Comparison of ENCODE assay signal across 25 cellular contexts in genomic region chr3:145383416-145383815, GRCh38.
"Had no signal": no experiment of that assay in that cellular context is flagged by ENCODE, and none has a peak within 500 bp of the region (broad histone marks: within the 10 kb centered on the region; RNA-seq: fewer than 3 reads in every experiment).

No MANE protein-coding gene starts in this region.

- H3K36me3 Mint-ChIP-seq: activated CD4-positive, alpha-beta memory T cell treated with anti-CD3 and anti-CD28 coated beads for 36 hours; activated naive CD4-positive, alpha-beta T cell treated with anti-CD3 and anti-CD28 coated beads, Interleukin-2, amount 10 ng/mL, durations not matched to agents 7 days and 5 days had no signal

- H3K27ac ChIP-seq: colonic mucosa, dorsolateral prefrontal cortex, esophagus muscularis mucosa, left lung, parathyroid adenoma, suprapubic skin had no signal

- H3K27me3 Mint-ChIP-seq: activated B cell treated with CpG ODN at 0.5 μM for 24 hours; activated CD4-positive, alpha-beta memory T cell treated with anti-CD3 and anti-CD28 coated beads for 36 hours; activated naive CD4-positive, alpha-beta T cell treated with anti-CD3 and anti-CD28 coated beads, Interleukin-2, amount 10 ng/mL, durations not matched to agents 7 days and 5 days; effector memory CD8-positive, alpha-beta T cell; stimulated activated naive CD8-positive, alpha-beta T cell treated with anti-CD3 and anti-CD28 coated beads, Interleukin-15, amount 100 ng/mL, for 72 hours had no signal

- H3K4me1 ChIP-seq: colonic mucosa, esophagus muscularis mucosa, left lung, parathyroid adenoma, suprapubic skin, transverse colon had no signal

- H3K4me1 Mint-ChIP-seq: activated B cell treated with CpG ODN at 0.5 μM for 24 hours; activated naive CD4-positive, alpha-beta T cell treated with anti-CD3 and anti-CD28 coated beads, Interleukin-2, amount 10 ng/mL, durations not matched to agents 7 days and 5 days; nephron; stimulated activated naive CD8-positive, alpha-beta T cell treated with anti-CD3 and anti-CD28 coated beads, Interleukin-15, amount 100 ng/mL, for 72 hours had no signal

- ATAC-seq: activated T-cell treated with anti-CD3 and anti-CD28 coated beads, Interleukin-2, amount 50 U/mL, for 72 hours; effector memory CD8-positive, alpha-beta T cell; left lung; right cardiac atrium; stimulated activated naive CD8-positive, alpha-beta T cell treated with anti-CD3 and anti-CD28 coated beads, Interleukin-15, amount 100 ng/mL, for 72 hours had no signal

- H3K27me3 ChIP-seq: colonic mucosa, dorsolateral prefrontal cortex, esophagus muscularis mucosa, left lung, suprapubic skin, transverse colon had no signal

- H3K9me3 ChIP-seq: colonic mucosa, esophagus muscularis mucosa, left lung, transverse colon had no signal

- H3K4me3 ChIP-seq: colonic mucosa, dorsolateral prefrontal cortex, esophagus muscularis mucosa, left lung, suprapubic skin, transverse colon had no signal

- H3K27ac Mint-ChIP-seq: activated B cell treated with CpG ODN at 0.5 μM for 24 hours; activated CD4-positive, alpha-beta memory T cell treated with anti-CD3 and anti-CD28 coated beads for 36 hours; activated naive CD4-positive, alpha-beta T cell treated with anti-CD3 and anti-CD28 coated beads, Interleukin-2, amount 10 ng/mL, durations not matched to agents 7 days and 5 days; activated T-cell treated with anti-CD3 and anti-CD28 coated beads, Interleukin-2, amount 50 U/mL, for 72 hours; effector memory CD8-positive, alpha-beta T cell; nephron; stimulated activated naive CD8-positive, alpha-beta T cell treated with anti-CD3 and anti-CD28 coated beads, Interleukin-15, amount 100 ng/mL, for 72 hours had no signal

- DNase-seq: activated B cell treated with CpG ODN at 0.5 μM for 24 hours; activated CD4-positive, alpha-beta memory T cell treated with anti-CD3 and anti-CD28 coated beads for 36 hours; activated CD4-positive, alpha-beta T cell treated with anti-CD3 and anti-CD28 coated beads for 4 hours; activated effector memory CD4-positive, alpha-beta T cell treated with anti-CD3 and anti-CD28 coated beads, Interleukin-2, amount 50 U/mL, for 16 hours; activated naive CD4-positive, alpha-beta T cell treated with anti-CD3 and anti-CD28 coated beads, Interleukin-2, amount 10 ng/mL, durations not matched to agents 7 days and 5 days; activated T-cell treated with anti-CD3 and anti-CD28 coated beads, Interleukin-2, amount 50 U/mL, for 72 hours; amygdala; colonic mucosa; dorsolateral prefrontal cortex; effector memory CD8-positive, alpha-beta T cell; glutamatergic neuron; hippocampal formation; kidney glomerular epithelial cell; left lung; mammary epithelial cell; nucleus accumbens; right cardiac atrium; stimulated activated CD4-positive, alpha-beta T cell treated with anti-CD3 and anti-CD28 coated beads, Interleukin-1b, Interleukin-23, amount 100 ng/mL, for 48 hours; stimulated activated naive CD8-positive, alpha-beta T cell treated with anti-CD3 and anti-CD28 coated beads, Interleukin-15, amount 100 ng/mL, for 72 hours; T1000; transverse colon had no signal

- H3K9me3 Mint-ChIP-seq: effector memory CD8-positive, alpha-beta T cell; stimulated activated naive CD8-positive, alpha-beta T cell treated with anti-CD3 and anti-CD28 coated beads, Interleukin-15, amount 100 ng/mL, for 72 hours had no signal

- H3K36me3 ChIP-seq: colonic mucosa, esophagus muscularis mucosa, left lung, suprapubic skin, transverse colon had no signal

- H3K9ac ChIP-seq: parathyroid adenoma had no signal

- H3K4me3 Mint-ChIP-seq: activated B cell treated with CpG ODN at 0.5 μM for 24 hours; activated CD4-positive, alpha-beta memory T cell treated with anti-CD3 and anti-CD28 coated beads for 36 hours; activated naive CD4-positive, alpha-beta T cell treated with anti-CD3 and anti-CD28 coated beads, Interleukin-2, amount 10 ng/mL, durations not matched to agents 7 days and 5 days; activated T-cell treated with anti-CD3 and anti-CD28 coated beads, Interleukin-2, amount 50 U/mL, for 72 hours; effector memory CD8-positive, alpha-beta T cell; nephron; stimulated activated naive CD8-positive, alpha-beta T cell treated with anti-CD3 and anti-CD28 coated beads, Interleukin-15, amount 100 ng/mL, for 72 hours had no signal
